In genomic region chr9:116300360-116300759, GRCh38 we compare ENCODE assay signal across 23 cellular contexts.
"Had no signal": no experiment of that assay in that cellular context is flagged by ENCODE, and none has a peak within 500 bp of the region (broad histone marks: within the 10 kb centered on the region; RNA-seq: fewer than 3 reads in every experiment).

No MANE protein-coding gene starts in this region.

- H3K4me1 ChIP-seq: gastrocnemius medialis, parathyroid adenoma, psoas muscle, right atrium auricular region, spleen, testis, transverse colon had no signal

- H3K27ac Mint-ChIP-seq: activated CD4-positive, alpha-beta memory T cell treated with anti-CD3 and anti-CD28 coated beads for 36 hours; activated CD4-positive, alpha-beta T cell treated with anti-CD3 and anti-CD28 coated beads, Interleukin-2, amount 10 ng/mL, durations not matched to agents 24 days and 14 days; activated naive CD4-positive, alpha-beta T cell treated with anti-CD3 and anti-CD28 coated beads, Interleukin-2, amount 10 ng/mL, durations not matched to agents 7 days and 5 days; memory B cell; T-helper 17 cell had no signal

- H3K36me3 Mint-ChIP-seq: activated CD4-positive, alpha-beta memory T cell treated with anti-CD3 and anti-CD28 coated beads for 36 hours; activated naive CD4-positive, alpha-beta T cell treated with anti-CD3 and anti-CD28 coated beads, Interleukin-2, amount 10 ng/mL, durations not matched to agents 7 days and 5 days; memory B cell had no signal

- H3K27ac ChIP-seq: gastrocnemius medialis, parathyroid adenoma, psoas muscle, right atrium auricular region, spleen, testis, transverse colon had no signal

- H3K9me3 Mint-ChIP-seq: activated CD4-positive, alpha-beta T cell treated with anti-CD3 and anti-CD28 coated beads, Interleukin-2, amount 10 ng/mL, durations not matched to agents 24 days and 14 days; activated naive CD4-positive, alpha-beta T cell treated with anti-CD3 and anti-CD28 coated beads, Interleukin-2, amount 10 ng/mL, durations not matched to agents 7 days and 5 days; memory B cell had no signal

- H3K4me3 ChIP-seq: gastrocnemius medialis, psoas muscle, right atrium auricular region, spleen, testis, transverse colon had no signal

- H3K27me3 Mint-ChIP-seq: activated CD4-positive, alpha-beta T cell treated with anti-CD3 and anti-CD28 coated beads, Interleukin-2, amount 10 ng/mL, durations not matched to agents 24 days and 14 days; activated naive CD4-positive, alpha-beta T cell treated with anti-CD3 and anti-CD28 coated beads, Interleukin-2, amount 10 ng/mL, durations not matched to agents 7 days and 5 days had no signal

- H3K9ac ChIP-seq: parathyroid adenoma, SK-N-SH had no signal

- DNase-seq: activated CD4-positive, alpha-beta memory T cell treated with anti-CD3 and anti-CD28 coated beads for 36 hours; activated CD4-positive, alpha-beta T cell treated with anti-CD3 and anti-CD28 coated beads, Interleukin-2, amount 10 ng/mL, durations not matched to agents 24 days and 14 days; activated CD4-positive, CD25-positive, alpha-beta regulatory T cell treated with anti-CD3 and anti-CD28 coated beads, Interleukin-2, amount 50 U/mL, for 72 hours; activated CD8-positive, alpha-beta memory T cell treated with anti-CD3 and anti-CD28 coated beads, Interleukin-2, amount 50 U/mL, for 4 hours; activated gamma-delta T cell; activated naive CD4-positive, alpha-beta T cell treated with anti-CD3 and anti-CD28 coated beads, Interleukin-2, amount 10 ng/mL, durations not matched to agents 7 days and 5 days; activated T-cell treated with anti-CD3 and anti-CD28 coated beads, Interleukin-2, amount 50 U/mL, for 1 hour; amniotic stem cell; central memory CD4-positive, alpha-beta T cell; effector memory CD4-positive, alpha-beta T cell; erythroblast; gastrocnemius medialis; psoas muscle; SK-N-SH; spleen; stimulated activated naive CD4-positive, alpha-beta T cell; T-helper 17 cell; T1000; testis; transverse colon had no signal

- H3K4me1 Mint-ChIP-seq: activated CD4-positive, alpha-beta T cell treated with anti-CD3 and anti-CD28 coated beads, Interleukin-2, amount 10 ng/mL, durations not matched to agents 24 days and 14 days; activated naive CD4-positive, alpha-beta T cell treated with anti-CD3 and anti-CD28 coated beads, Interleukin-2, amount 10 ng/mL, durations not matched to agents 7 days and 5 days; memory B cell; T-helper 17 cell had no signal

- H3K27me3 ChIP-seq: gastrocnemius medialis, right atrium auricular region, spleen, testis, transverse colon had no signal

- H3K4me3 Mint-ChIP-seq: activated CD4-positive, alpha-beta memory T cell treated with anti-CD3 and anti-CD28 coated beads for 36 hours; activated CD4-positive, alpha-beta T cell treated with anti-CD3 and anti-CD28 coated beads, Interleukin-2, amount 10 ng/mL, durations not matched to agents 24 days and 14 days; activated naive CD4-positive, alpha-beta T cell treated with anti-CD3 and anti-CD28 coated beads, Interleukin-2, amount 10 ng/mL, durations not matched to agents 7 days and 5 days; memory B cell; T-helper 17 cell had no signal

- H3K9me3 ChIP-seq: gastrocnemius medialis, psoas muscle, right atrium auricular region, SK-N-SH, spleen, testis, transverse colon had no signal

- H3K36me3 ChIP-seq: gastrocnemius medialis, right atrium auricular region, spleen, transverse colon had no signal
